Comparison of ENCODE assay signal across 9 cellular contexts in the genomic region with DNA sequence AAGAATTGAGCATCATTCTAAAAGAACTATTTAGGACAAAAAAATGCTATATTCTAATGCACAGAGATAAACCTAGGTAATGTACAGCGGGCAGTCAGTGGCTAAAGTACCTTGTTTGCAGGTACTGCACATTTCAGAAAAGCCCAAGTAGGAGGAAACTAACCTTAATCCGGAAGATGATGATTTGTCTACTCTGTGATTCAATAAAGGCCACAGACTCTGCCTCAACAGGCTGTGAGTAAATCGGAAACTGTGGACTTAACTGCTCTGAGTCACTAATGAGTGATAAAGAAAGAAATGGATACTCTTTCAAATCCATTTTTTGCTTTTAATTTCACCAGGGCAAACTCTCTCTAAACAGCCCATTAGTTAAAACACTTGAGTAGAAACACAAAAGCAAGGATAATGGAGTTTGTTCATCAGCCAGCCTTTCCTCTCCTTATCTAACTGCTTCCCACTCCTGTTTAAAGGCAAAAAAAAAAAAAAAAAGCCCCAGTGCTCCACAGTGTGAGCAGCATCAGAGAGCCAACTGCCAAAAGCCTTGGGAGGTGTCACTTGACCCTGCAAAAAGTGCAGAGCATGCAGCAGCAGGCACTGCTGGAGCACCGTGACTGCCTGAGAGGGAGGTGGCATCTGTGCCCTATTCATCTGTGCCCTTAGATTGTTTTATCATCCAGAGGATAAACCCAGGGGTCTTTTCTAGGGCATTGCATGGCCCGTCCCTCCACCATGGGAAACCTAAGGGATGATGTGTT.
DNase-seq lines count a peak whose midpoint lies in the region; ATAC-seq and TF ChIP-seq lines count a peak whose summit lies in the region.
"Had no signal": no experiment of that assay in that cellular context is flagged by ENCODE, and none has a peak within 500 bp of the region (broad histone marks: within the 10 kb centered on the region; RNA-seq: fewer than 3 reads in every experiment).

No MANE protein-coding gene starts in this region.

- H3K4me2 ChIP-seq in OCI-LY3 (ENCODE audit: low read length) = peak overlapping the region; percentile 68
- H3K4me2 ChIP-seq in skeletal muscle satellite cell (ENCODE audit: low read length) = peak overlapping the region; percentile 48

- TF ChIP-seq EP300 in tibial nerve (IDR thresholded peaks at IDR 0.05) = no peak

- CTCF ChIA-PET in activated naive CD4-positive, alpha-beta T cell treated with anti-CD3 and anti-CD28 coated beads for 36 hours (lab: Charles Lee) = no interaction called here
- CTCF ChIA-PET in activated naive CD4-positive, alpha-beta T cell treated with anti-CD3 and anti-CD28 coated beads, Interleukin-2, amount 10 ng/mL, durations not matched to agents 7 days and 5 days (lab: Charles Lee) = no interaction called here

- TF ChIP-seq CTCF in OCI-LY3 (IDR thresholded peaks at IDR 0.05; ENCODE audit: low read depth, low read length) (no peak), tibial nerve (IDR thresholded peaks at IDR 0.05) (no peak), psoas muscle (IDR thresholded peaks at IDR 0.05) (no peak)

- H3K27me3 Mint-ChIP-seq in activated naive CD4-positive, alpha-beta T cell treated with anti-CD3 and anti-CD28 coated beads for 36 hours (ENCODE audit: low read depth) = peaks cover 12% of the 10 kb centered on the region
- H3K27me3 Mint-ChIP-seq in activated naive CD4-positive, alpha-beta T cell treated with anti-CD3 and anti-CD28 coated beads, Interleukin-2, amount 10 ng/mL, durations not matched to agents 7 days and 5 days = peaks cover 7% of the 10 kb centered on the region

- no peaks in the 10 kb centered on the region for H3K79me2 ChIP-seq in OCI-LY3 (ENCODE audit: low read length)

- ATAC-seq in HG02970 (IDR thresholded peaks at IDR 0.05; ENCODE audit: low FRiP score, unreplicated experiment) = peak; percentile 74
- ATAC-seq in psoas muscle = no peak

- H3K9ac ChIP-seq in OCI-LY3 (ENCODE audit: low read length) (no peak overlapping the region), skeletal muscle satellite cell (ENCODE audit: low read depth, low read length) (no peak overlapping the region)

- H3K4me1 ChIP-seq in OCI-LY3 (ENCODE audit: low read length) (peaks cover 44% of the 10 kb centered on the region), skeletal muscle satellite cell (ENCODE audit: control insufficient read depth, insufficient read depth, low read length) (peaks cover 32% of the 10 kb centered on the region), tibial nerve (no peaks in the 10 kb centered on the region), psoas muscle (no peaks in the 10 kb centered on the region)

- H2AFZ ChIP-seq in OCI-LY3 (ENCODE audit: low read depth, low read length) = 0 out of 2 replicates have a peak overlapping the region, but pooled peaks have one; percentile 18

- no peaks in the 10 kb centered on the region for H3K36me3 Mint-ChIP-seq in activated naive CD4-positive, alpha-beta T cell treated with anti-CD3 and anti-CD28 coated beads for 36 hours (ENCODE audit: low read depth)
- no peaks in the 10 kb centered on the region for H3K36me3 Mint-ChIP-seq in activated naive CD4-positive, alpha-beta T cell treated with anti-CD3 and anti-CD28 coated beads, Interleukin-2, amount 10 ng/mL, durations not matched to agents 7 days and 5 days

- H3K27ac ChIP-seq in OCI-LY3 (ENCODE audit: low read length) (peak overlapping the region; percentile 23; the same call in 1 of the 2 replicates), tibial nerve (no peak overlapping the region), psoas muscle (no peak overlapping the region)

- H4K20me1 ChIP-seq in OCI-LY3 (ENCODE audit: insufficient read depth, low read length) = no peaks in the 10 kb centered on the region

- H3K9me3 Mint-ChIP-seq in activated naive CD4-positive, alpha-beta T cell treated with anti-CD3 and anti-CD28 coated beads for 36 hours = no peaks in the 10 kb centered on the region
- no peaks in the 10 kb centered on the region for H3K9me3 Mint-ChIP-seq in activated naive CD4-positive, alpha-beta T cell treated with anti-CD3 and anti-CD28 coated beads, Interleukin-2, amount 10 ng/mL, durations not matched to agents 7 days and 5 days

- H3K27ac Mint-ChIP-seq in activated naive CD4-positive, alpha-beta T cell treated with anti-CD3 and anti-CD28 coated beads for 36 hours = no peak overlapping the region
- H3K27ac Mint-ChIP-seq in activated naive CD4-positive, alpha-beta T cell treated with anti-CD3 and anti-CD28 coated beads, Interleukin-2, amount 10 ng/mL, durations not matched to agents 7 days and 5 days = no peak overlapping the region

- intact Hi-C loops in activated naive CD4-positive, alpha-beta T cell treated with anti-CD3 and anti-CD28 coated beads for 36 hours (cut with micrococcal nuclease) = loop anchor here (5.0 to 10.0 kb wide), 2 partner anchors 150 to 517 kb away; no protein-coding TSS in a partner anchor
- intact Hi-C loops in psoas muscle (cut with DNase I) = no loop called here

- peak; percentile 15 for DNase-seq in activated naive CD4-positive, alpha-beta T cell treated with anti-CD3 and anti-CD28 coated beads for 36 hours
- no peak for DNase-seq in activated naive CD4-positive, alpha-beta T cell treated with anti-CD3 and anti-CD28 coated beads, Interleukin-2, amount 10 ng/mL, durations not matched to agents 7 days and 5 days
- DNase-seq in activated CD8-positive, alpha-beta memory T cell treated with anti-CD3 and anti-CD28 coated beads for 24 hours = no peak
- DNase-seq in tibial nerve (ENCODE audit: low spot score in 2 of 2) (no peak), psoas muscle (no peak)
- DNase-seq: left cardiac atrium had no signal

- peak overlapping the region; percentile 45 for H3K4me3 ChIP-seq in OCI-LY3 (ENCODE audit: low read length)
- H3K4me3 ChIP-seq in skeletal muscle satellite cell (ENCODE audit: low read length) = peak overlapping the region; percentile 5
- H3K4me3 ChIP-seq in tibial nerve = no peak overlapping the region
- no peak overlapping the region for H3K4me3 ChIP-seq in psoas muscle

- H3K4me1 Mint-ChIP-seq in activated naive CD4-positive, alpha-beta T cell treated with anti-CD3 and anti-CD28 coated beads for 36 hours (ENCODE audit: low read depth) = no peaks in the 10 kb centered on the region
- no peaks in the 10 kb centered on the region for H3K4me1 Mint-ChIP-seq in activated naive CD4-positive, alpha-beta T cell treated with anti-CD3 and anti-CD28 coated beads, Interleukin-2, amount 10 ng/mL, durations not matched to agents 7 days and 5 days

- WGBS in tibial nerve, 2 donors = 69 to 70% methylated on average over 5 of the region's 5 CpGs
- 56 to 60% (median 58%) methylated on average over 5 of the region's 5 CpGs for WGBS in psoas muscle, 3 donors

- no peak overlapping the region for H3K4me3 Mint-ChIP-seq in activated naive CD4-positive, alpha-beta T cell treated with anti-CD3 and anti-CD28 coated beads for 36 hours
- no peak overlapping the region for H3K4me3 Mint-ChIP-seq in activated naive CD4-positive, alpha-beta T cell treated with anti-CD3 and anti-CD28 coated beads, Interleukin-2, amount 10 ng/mL, durations not matched to agents 7 days and 5 days

- no peak for TF ChIP-seq POLR2A in tibial nerve (IDR thresholded peaks at IDR 0.05)

- no peaks in the 10 kb centered on the region for H3K9me3 ChIP-seq in OCI-LY3 (ENCODE audit: insufficient read depth, low read length)
- H3K9me3 ChIP-seq in skeletal muscle satellite cell (replicated peaks; ENCODE audit: low read length) = no peaks in the 10 kb centered on the region
- H3K9me3 ChIP-seq in tibial nerve = no peaks in the 10 kb centered on the region
- no peaks in the 10 kb centered on the region for H3K9me3 ChIP-seq in psoas muscle

- no peaks in the 10 kb centered on the region for H3K36me3 ChIP-seq in OCI-LY3 (replicated peaks; ENCODE audit: low read depth, low read length)
- no peaks in the 10 kb centered on the region for H3K36me3 ChIP-seq in skeletal muscle satellite cell (ENCODE audit: insufficient read depth, low read length)
- no peaks in the 10 kb centered on the region for H3K36me3 ChIP-seq in tibial nerve
- no peaks in the 10 kb centered on the region for H3K36me3 ChIP-seq in psoas muscle (ENCODE audit: insufficient read depth in 1 of 2, low read depth in 1 of 2)

- H3K27me3 ChIP-seq in OCI-LY3 (ENCODE audit: low read depth, low read length) (peaks cover 30% of the 10 kb centered on the region), skeletal muscle satellite cell (ENCODE audit: control insufficient read depth, insufficient read depth, low read length) (no peaks in the 10 kb centered on the region), tibial nerve (no peaks in the 10 kb centered on the region), psoas muscle (ENCODE audit: insufficient read depth in 3 of 3, low read length in 2 of 3) (peaks cover 0 to 3% (median 2%) of the 10 kb centered on the region in 3 donors)

Comparison
In these comparisons a context has a peak if more than half of its experiments do, and no peak if none do; other contexts are left out.
1. H3K4me3 ChIP-seq: peak in OCI-LY3 (single experiment) and skeletal muscle satellite cell (single experiment); none in tibial nerve (0 of 4) and psoas muscle (single experiment).